8 cellular contexts compared by ENCODE assay signal in the genomic region with DNA sequence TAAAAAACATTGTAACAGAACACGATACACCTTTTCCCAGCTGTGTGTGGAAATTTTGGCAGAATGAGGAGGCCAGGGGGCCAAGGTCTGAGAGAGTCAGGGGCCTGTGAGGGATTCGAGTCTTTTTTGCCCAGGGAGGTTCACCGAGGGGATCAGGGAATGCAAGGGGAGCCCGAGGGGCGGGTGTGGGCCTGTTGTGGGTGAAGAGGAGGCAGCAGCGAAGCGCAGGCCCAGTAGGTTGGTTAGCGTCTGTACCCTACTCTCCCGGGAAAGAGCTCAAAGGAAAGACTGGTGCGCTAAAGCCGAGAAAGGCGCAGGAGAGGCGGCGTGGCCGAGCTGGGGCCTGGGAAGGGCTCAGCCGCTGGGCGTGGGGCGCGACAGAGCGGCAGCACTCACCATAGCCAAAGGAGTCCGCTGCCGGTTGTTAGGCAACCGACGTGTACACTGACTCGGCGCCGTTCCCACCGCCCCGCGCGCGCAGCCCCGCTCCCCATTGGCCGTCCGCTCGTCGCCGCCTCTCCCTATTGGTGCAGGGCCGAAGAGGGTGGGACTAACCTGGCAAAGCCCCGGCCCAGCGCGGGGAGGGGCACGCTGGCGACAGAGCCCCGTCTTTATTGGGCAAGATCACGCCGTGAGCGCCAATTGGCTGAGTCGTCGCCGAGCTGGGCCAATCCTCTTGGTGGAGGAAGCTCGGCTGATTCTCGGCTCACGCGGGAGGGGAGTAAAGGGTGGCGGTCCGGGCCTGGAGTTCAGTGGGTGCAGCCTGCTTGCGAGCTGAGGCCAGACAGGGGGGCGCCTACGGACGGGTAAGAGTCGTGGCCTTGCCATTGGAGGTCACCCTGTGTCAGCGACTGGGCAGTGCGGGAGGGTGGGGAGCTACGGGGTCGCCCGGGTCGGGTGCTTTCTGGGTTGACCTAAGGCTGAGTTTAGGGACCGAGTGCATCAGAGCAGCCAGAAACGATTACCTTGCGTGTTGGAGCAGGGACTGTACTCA. TPM values are rescaled to one million over a fixed set of nuclear protein-coding genes. Genes with fewer than 3 reads are reported as not detected.
DNase-seq lines count a peak whose midpoint lies in the region; ATAC-seq, FAIRE-seq and TF ChIP-seq lines count a peak whose summit lies in the region.

TSS of gene CETN2 (minus strand) at position 446 of the 994 bp plus-strand sequence. CDS start at position 399, 47 bp downstream.
TSS of gene NSDHL (plus strand) at position 752 of the 994 bp plus-strand sequence. CDS start 15,262 bp downstream, outside the sequence.

- peak within 1 kb of the TSS; percentile 77 for H3K4me3 ChIP-seq in AG10803 (ENCODE audit: low read length)
- peak within 1 kb of the TSS; percentile 84 for H3K4me3 ChIP-seq in kidney (ENCODE audit: low read length in 2 of 2)

- DNase-seq in AG10803 (ENCODE audit: low read depth) (peak; percentile 95), NCI-H460 (ENCODE audit: extremely low read depth, low read depth) (peak; percentile 96), chondrocyte (ENCODE audit: low spot score) (peak; percentile 99), kidney (peak; percentile 98)
- DNase-seq in activated CD4-positive, alpha-beta T cell treated with anti-CD3 and anti-CD28 coated beads for 1 hour: peak; percentile 89
- DNase-seq in stimulated activated CD4-positive, alpha-beta T cell treated with anti-CD3 and anti-CD28 coated beads, Interleukin-15, amount 100 ng/mL, for 24 hours: peak; percentile 94

- H3K9ac ChIP-seq in kidney (ENCODE audit: low read length in 2 of 2): peak within 1 kb of the TSS; percentile 65 to 83

- H3K27ac ChIP-seq in kidney (ENCODE audit: low read depth in 2 of 2, low read length in 2 of 2): peak within 1 kb of the TSS; percentile 9 to 60

- H3K4me1 ChIP-seq in kidney (ENCODE audit: control insufficient read depth in 1 of 2, insufficient read depth in 1 of 2, low read depth in 1 of 2, low read length in 2 of 2): peaks cover 0 to 5% of the 10 kb centered on the region in 2 donors

- H3K9me3 ChIP-seq in kidney (ENCODE audit: control insufficient read depth in 1 of 2, low read length in 2 of 2): no peaks in the 10 kb centered on the region

- intact Hi-C loops in kidney (cut with DNase I): no loop called here

- H3K4me1 Mint-ChIP-seq in chondrocyte (ENCODE audit: low read depth): peaks cover 28% of the 10 kb centered on the region

- FAIRE-seq in kidney (lab: Jason Lieb, UNC): peak; percentile 98

- TF ChIP-seq CTCF in AG10803 (conservative IDR thresholded peaks at IDR 0.05; ENCODE audit: low read length): no peak
- TF ChIP-seq CTCF in chondrocyte (IDR thresholded peaks at IDR 0.05): no peak
- TF ChIP-seq CTCF in kidney (IDR thresholded peaks at IDR 0.05; ENCODE audit: borderline replicate concordance, extremely low read depth, insufficient read depth): no peak

- H3K4me3 Mint-ChIP-seq in chondrocyte (ENCODE audit: unreplicated experiment): peak within 1 kb of the TSS; percentile 93

- ATAC-seq in GM19043 (IDR thresholded peaks at IDR 0.05; ENCODE audit: low read depth, unreplicated experiment): peak; percentile 99
- ATAC-seq in HG03378 (IDR thresholded peaks at IDR 0.05; ENCODE audit: unreplicated experiment): peak; percentile 96

- peaks cover 3% of the 10 kb centered on the region for H3K36me3 Mint-ChIP-seq in chondrocyte (ENCODE audit: low read depth)

- H3K9me3 Mint-ChIP-seq in chondrocyte (ENCODE audit: low read depth): peaks cover 9% of the 10 kb centered on the region

- H3K27me3 Mint-ChIP-seq in chondrocyte (ENCODE audit: low read depth): no peaks in the 10 kb centered on the region

- peak within 1 kb of the TSS; percentile 90 for H3K27ac Mint-ChIP-seq in chondrocyte (ENCODE audit: unreplicated experiment)

- H3K36me3 ChIP-seq in kidney (ENCODE audit: control insufficient read depth in 1 of 2, insufficient read depth in 2 of 2, low read length in 2 of 2): no peaks in the 10 kb centered on the region

RNA-seq across cellular contexts. Expression of gene CETN2, which starts in this region (rescaled TPM):
- total RNA-seq in NCI-H460 (2014; rRNA removed; shearing (Covaris generic)): 31.8 and 37.7 TPM in 2 replicates
- 25.7 and 29.2 TPM in 2 replicates for polyA plus RNA-seq in NCI-H460 (2014; cell fraction: nucleus; rRNA removed)
- 27.0 to 42.3 TPM (median 30.0 TPM) in 3 replicates for total RNA-seq in chondrocyte
- total RNA-seq in kidney: 66.4 TPM
- polyA plus RNA-seq in kidney (ENCODE audit: insufficient read depth, low read depth, low replicate concordance): 121 TPM

RNA-seq across cellular contexts. Expression of gene NSDHL, which starts in this region (rescaled TPM):
- total RNA-seq in NCI-H460 (2014; rRNA removed; shearing (Covaris generic)): 10.5 and 15.8 TPM in 2 replicates
- polyA plus RNA-seq in NCI-H460 (2014; cell fraction: nucleus; rRNA removed): 14.4 and 21.8 TPM in 2 replicates
- 18.1 to 20.3 TPM (median 18.7 TPM) in 3 replicates for total RNA-seq in chondrocyte
- total RNA-seq in kidney: 14.3 TPM
- polyA plus RNA-seq in kidney (ENCODE audit: insufficient read depth, low read depth, low replicate concordance): 30.9 TPM

Comparison
In these comparisons a context has a peak if more than half of its experiments do, and no peak if none do; other contexts are left out.
1. Peak in every context shown above with its lines: DNase-seq, ATAC-seq, H3K4me3 ChIP-seq and H3K27ac ChIP-seq.